Comparison of ENCODE assay signal across 15 cellular contexts in genomic region chr2:128789776-128790455, GRCh38.
DNase-seq lines count a peak whose midpoint lies in the region; FAIRE-seq and TF ChIP-seq lines count a peak whose summit lies in the region.
"Had no signal": no experiment of that assay in that cellular context is flagged by ENCODE, and none has a peak within 500 bp of the region (broad histone marks: within the 10 kb centered on the region; RNA-seq: fewer than 3 reads in every experiment).

No MANE protein-coding gene starts in this region.

- H3K9me3 ChIP-seq in Karpas-422 (ENCODE audit: low read length): no peaks in the 10 kb centered on the region
- H3K9me3 ChIP-seq in colonic mucosa: no peaks in the 10 kb centered on the region

- H3K27ac ChIP-seq in Karpas-422 (ENCODE audit: low read length): peak overlapping the region; percentile 72
- no peak overlapping the region for H3K27ac ChIP-seq in colonic mucosa
- H3K27ac ChIP-seq: HL-60 had no signal

- H2AFZ ChIP-seq in Karpas-422 (ENCODE audit: low read length): no peak overlapping the region

- no peaks in the 10 kb centered on the region for H3K9me2 ChIP-seq in Karpas-422 (replicated peaks; ENCODE audit: insufficient read depth, low read length)

- H3K4me1 ChIP-seq in Karpas-422 (ENCODE audit: low read length): peaks cover 43% of the 10 kb centered on the region
- no peaks in the 10 kb centered on the region for H3K4me1 ChIP-seq in colonic mucosa

- H3K9ac ChIP-seq in Karpas-422 (ENCODE audit: low read length) (peak overlapping the region; percentile 42; the same call in 1 of the 2 replicates), colonic mucosa (ENCODE audit: low read depth in 2 of 2, low read length in 2 of 2) (no peak overlapping the region)

- TF ChIP-seq CTCF in colonic mucosa (IDR thresholded peaks at IDR 0.05) (no peak), type B pancreatic cell (conservative IDR thresholded peaks at IDR 0.05) (no peak)

- H3K4me3 Mint-ChIP-seq in type B pancreatic cell: no peak overlapping the region
- H3K4me3 Mint-ChIP-seq: HFFc6 had no signal

- no peak for FAIRE-seq in GM12891 (lab: Jason Lieb, UNC)

- H3K4me3 ChIP-seq in Karpas-422 (ENCODE audit: low read length) (no peak overlapping the region), colonic mucosa (no peak overlapping the region)

- no peaks in the 10 kb centered on the region for H4K20me1 ChIP-seq in Karpas-422 (ENCODE audit: insufficient read depth, low read depth, low read length)

- no peaks in the 10 kb centered on the region for H3K36me3 Mint-ChIP-seq in type B pancreatic cell

- peak overlapping the region; percentile 55 for H3K4me2 ChIP-seq in Karpas-422 (ENCODE audit: low read depth, low read length, poor library complexity, severe bottlenecking)

- H3K9me3 Mint-ChIP-seq in type B pancreatic cell: no peaks in the 10 kb centered on the region

- H3K27me3 Mint-ChIP-seq in type B pancreatic cell: peaks cover 4% of the 10 kb centered on the region

- intact Hi-C loops in colonic mucosa (cut with DNase I): no loop called here

- no peaks in the 10 kb centered on the region for H3K79me2 ChIP-seq in Karpas-422 (ENCODE audit: low read length)

- H3K4me1 Mint-ChIP-seq in type B pancreatic cell (ENCODE audit: unreplicated experiment): peaks cover 17% of the 10 kb centered on the region

- H3K36me3 ChIP-seq in Karpas-422 (ENCODE audit: insufficient read depth, low read length) (no peaks in the 10 kb centered on the region), colonic mucosa (no peaks in the 10 kb centered on the region)

- no peaks in the 10 kb centered on the region for H3K27me3 ChIP-seq in Karpas-422 (ENCODE audit: low read length)
- H3K27me3 ChIP-seq in colonic mucosa: no peaks in the 10 kb centered on the region

- no peak for TF ChIP-seq POLR2A in GM12891 (IDR thresholded peaks at IDR 0.05; ENCODE audit: low read depth, low read length)

- H3K27ac Mint-ChIP-seq in type B pancreatic cell: no peak overlapping the region
- H3K27ac Mint-ChIP-seq: HFFc6 had no signal

- DNase-seq in Karpas-422 (no peak), colonic mucosa (peak; percentile 2), mesenteric fat pad (ENCODE audit: low spot score) (peak; percentile 87), type B pancreatic cell (ENCODE audit: extremely low spot score, unreplicated experiment) (peak; percentile 44), GM12891 (ENCODE audit: insufficient read length, low spot score) (no peak), NCI-H1092 (lab: John Stamatoyannopoulos, UW) (no peak), HK-2 (ENCODE audit: unreplicated experiment) (no peak)
- DNase-seq: COR-L47, GOT3, HFFc6, NCI-H1930, NCI-H748 treated with DMSO at 0.1 percent for 48 hours, RPMI8226, SIG-M5 had no signal

TF ChIP-seq in GM12891, 5 proteins besides CTCF, POLR2A, EP300 and RAD21:
- TF ChIP-seq SPI1 (IDR thresholded peaks at IDR 0.05; ENCODE audit: low read depth, low read length): no peak
- no peak for TF ChIP-seq TAF1 (IDR thresholded peaks at IDR 0.05; ENCODE audit: low read depth, low read length)
- TF ChIP-seq POU2F2 (IDR thresholded peaks at IDR 0.05; ENCODE audit: low read depth, low read length): no peak
- no peak for TF ChIP-seq POLR2AphosphoS5 (IDR thresholded peaks at IDR 0.05; ENCODE audit: low read depth, low read length)
- no peak for TF ChIP-seq PAX5 (IDR thresholded peaks at IDR 0.05; ENCODE audit: insufficient read depth, low read length, severe bottlenecking)

Comparison
In these comparisons a context has a peak if more than half of its experiments do, and no peak if none do; other contexts are left out.
1. DNase-seq: peak in colonic mucosa (single experiment), mesenteric fat pad (single experiment) and type B pancreatic cell (single experiment); none in Karpas-422 (single experiment), GM12891 (single experiment), NCI-H1092 (single experiment) and HK-2 (single experiment).